Comparison of ENCODE assay signal across 1 cellular context in genomic region chr2:8692783-8693768, GRCh38.
A peak's percentile ranks its signal among the peaks of the same experiment; 100 is the strongest.
TF ChIP-seq lines count a peak whose summit lies in the region.

No MANE protein-coding gene starts in this region.

TF ChIP-seq in H1, 55 proteins besides CTCF, POLR2A, EP300 and RAD21:
- TF ChIP-seq HDAC2 (IDR thresholded peaks at IDR 0.05; ENCODE audit: borderline replicate concordance in 1 of 2, low read depth in 2 of 2, low read length in 2 of 2) (no peak), SAP30 (IDR thresholded peaks at IDR 0.05; ENCODE audit: insufficient read depth, insufficient replicate concordance, low read length) (no peak), ASH2L (IDR thresholded peaks at IDR 0.05; ENCODE audit: low read length) (peak; percentile 31), KDM5A (IDR thresholded peaks at IDR 0.05; ENCODE audit: low read length) (no peak), SIX5 (IDR thresholded peaks at IDR 0.05; ENCODE audit: low read depth, low read length) (no peak), BRCA1 (IDR thresholded peaks at IDR 0.05; ENCODE audit: low read depth, low read length) (no peak), KDM4A (IDR thresholded peaks at IDR 0.05; ENCODE audit: low read depth, low read length, severe bottlenecking) (peak; percentile 59), TAF7 (optimal IDR thresholded peaks at IDR 0.05; ENCODE audit: borderline replicate concordance, low read depth, low read length) (no peak), E2F6 (IDR thresholded peaks at IDR 0.05) (peak; percentile 74), YY1 (IDR thresholded peaks at IDR 0.05; ENCODE audit: low read depth, low read length) (peak; percentile 27; the same call in 1 of the 2 replicates), POU5F1 (IDR thresholded peaks at IDR 0.05; ENCODE audit: low read depth, low read length) (no peak)
